Comparison of ENCODE assay signal across 9 cellular contexts in genomic region chr21:17783816-17784598, GRCh38. TPM values are rescaled to one million over a fixed set of nuclear protein-coding genes. Genes with fewer than 3 reads are reported as not detected.
A peak's percentile ranks its signal among the peaks of the same experiment; 100 is the strongest.
DNase-seq lines count a peak whose midpoint lies in the region; ATAC-seq and TF ChIP-seq lines count a peak whose summit lies in the region.
"Had no signal": no experiment of that assay in that cellular context is flagged by ENCODE, and none has a peak within 500 bp of the region (broad histone marks: within the 10 kb centered on the region; RNA-seq: fewer than 3 reads in every experiment).

No MANE protein-coding gene starts in this region.

- no peaks in the 10 kb centered on the region for H3K27me3 ChIP-seq in SK-N-SH (ENCODE audit: insufficient read depth)

- no peaks in the 10 kb centered on the region for H3K9me2 ChIP-seq in SK-N-SH

- peaks cover 0 to 13% of the 10 kb centered on the region in 2 experiments for H3K36me3 ChIP-seq in SK-N-SH (replicated peaks in 1 of 2; ENCODE audit: control insufficient read depth in 1 of 2, insufficient read depth in 2 of 2, low read length in 1 of 2)

- no peaks in the 10 kb centered on the region for H3K79me2 ChIP-seq in SK-N-SH (ENCODE audit: insufficient read depth)

- WGBS in SK-N-SH (ENCODE audit: low lambda C conversion rate), result 75% methylated on average over 5 of the region's 5 CpGs

- no peak overlapping the region for H3K9ac ChIP-seq in SK-N-SH

- intact Hi-C loops in sciatic nerve (cut with DNase I), result no loop called here

- peak; percentile 30 to 49 for DNase-seq in activated CD4-positive, alpha-beta T cell treated with anti-CD3 and anti-CD28 coated beads for 4 hours
- DNase-seq in activated CD4-positive, alpha-beta T cell treated with anti-CD3 and anti-CD28 coated beads for 48 hours, result no peak
- DNase-seq in sciatic nerve (ENCODE audit: low spot score), result no peak
- no peak for DNase-seq in SK-N-SH
- DNase-seq in NCI-H2081 treated with DMSO at 0.1 percent for 48 hours (lab: John Stamatoyannopoulos, UW), result no peak
- no peak for DNase-seq in NCI-H2196 (lab: John Stamatoyannopoulos, UW; ENCODE audit: unreplicated experiment)

- H2AFZ ChIP-seq in SK-N-SH (ENCODE audit: low read depth), result no peak overlapping the region

- TF ChIP-seq RAD21 in SK-N-SH (IDR thresholded peaks at IDR 0.05; ENCODE audit: low read length), result no peak

- peak; percentile 54 for ATAC-seq in HG02970 (IDR thresholded peaks at IDR 0.05; ENCODE audit: low FRiP score, unreplicated experiment)
- peak; percentile 22 for ATAC-seq in sciatic nerve
- ATAC-seq: A549 had no signal

- no peak for TF ChIP-seq CTCF in SK-N-SH (IDR thresholded peaks at IDR 0.05)

- POLR2A ChIA-PET in SK-N-SH (lab: Yijun Ruan, JAX), result interaction anchor here (0.6 to 2.3 kb wide), 3 partner anchors 14 to 117 kb away, joined by 3 to 6 read pairs (median 3); partner anchors contain the start of gene C21orf91

- no peak overlapping the region for H3K27ac ChIP-seq in SK-N-SH (ENCODE audit: low read depth in 2 of 2, low read length in 1 of 2)
- H3K27ac ChIP-seq: A549 had no signal

- H3K9me3 ChIP-seq in SK-N-SH, result 0 out of 2 replicates have a peak, but pooled peaks cover 3% of the 10 kb centered on the region
- H3K9me3 ChIP-seq: A549 had no signal

- H4K20me1 ChIP-seq in SK-N-SH (ENCODE audit: insufficient read depth), result no peaks in the 10 kb centered on the region

- peak; percentile 31; the same call in 1 of the 2 replicates for TF ChIP-seq POLR2A in Raji (IDR thresholded peaks at IDR 0.05; ENCODE audit: insufficient read depth, low read depth, low read length)

- H3K4me3 ChIP-seq in SK-N-SH (ENCODE audit: low read depth in 2 of 2, low read length in 1 of 2), result no peak overlapping the region
- H3K4me3 ChIP-seq: A549 had no signal

- CTCF ChIA-PET in SK-N-SH (lab: Yijun Ruan, JAX), result interaction anchor here (0.6 kb wide), 1 partner anchor 23 kb away, joined by 3 read pairs; no protein-coding TSS in a partner anchor

- H3F3A ChIP-seq in SK-N-SH (replicated peaks; ENCODE audit: insufficient read depth), result no peaks in the 10 kb centered on the region

- H3K4me1 ChIP-seq in SK-N-SH (ENCODE audit: control insufficient read depth in 1 of 2, insufficient read depth in 2 of 2, low read depth in 1 of 2, low read length in 1 of 2), result no peaks in the 10 kb centered on the region
- H3K4me1 ChIP-seq: A549 had no signal

- H3K4me2 ChIP-seq in SK-N-SH, result no peak overlapping the region
- H3K4me2 ChIP-seq: A549 had no signal

- no peak for TF ChIP-seq EP300 in SK-N-SH (IDR thresholded peaks at IDR 0.05; ENCODE audit: borderline replicate concordance in 1 of 2, low read depth in 1 of 2, low read length in 1 of 2)

TF ChIP-seq in SK-N-SH, 30 proteins besides CTCF, POLR2A, EP300 and RAD21:
- TF ChIP-seq JUND (IDR thresholded peaks at IDR 0.05), result no peak
- no peak for TF ChIP-seq FOXJ3 (CRISPR knock-in tag; IDR thresholded peaks at IDR 0.05)
- TF ChIP-seq, protein P1, sequence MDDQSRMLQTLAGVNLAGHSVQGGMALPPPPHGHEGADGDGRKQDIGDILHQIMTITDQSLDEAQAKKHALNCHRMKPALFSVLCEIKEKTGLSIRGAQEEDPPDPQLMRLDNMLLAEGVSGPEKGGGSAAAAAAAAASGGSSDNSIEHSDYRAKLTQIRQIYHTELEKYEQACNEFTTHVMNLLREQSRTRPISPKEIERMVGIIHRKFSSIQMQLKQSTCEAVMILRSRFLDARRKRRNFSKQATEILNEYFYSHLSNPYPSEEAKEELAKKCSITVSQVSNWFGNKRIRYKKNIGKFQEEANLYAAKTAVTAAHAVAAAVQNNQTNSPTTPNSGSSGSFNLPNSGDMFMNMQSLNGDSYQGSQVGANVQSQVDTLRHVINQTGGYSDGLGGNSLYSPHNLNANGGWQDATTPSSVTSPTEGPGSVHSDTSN (IDR thresholded peaks at IDR 0.05), result no peak
- TF ChIP-seq, protein P2, sequence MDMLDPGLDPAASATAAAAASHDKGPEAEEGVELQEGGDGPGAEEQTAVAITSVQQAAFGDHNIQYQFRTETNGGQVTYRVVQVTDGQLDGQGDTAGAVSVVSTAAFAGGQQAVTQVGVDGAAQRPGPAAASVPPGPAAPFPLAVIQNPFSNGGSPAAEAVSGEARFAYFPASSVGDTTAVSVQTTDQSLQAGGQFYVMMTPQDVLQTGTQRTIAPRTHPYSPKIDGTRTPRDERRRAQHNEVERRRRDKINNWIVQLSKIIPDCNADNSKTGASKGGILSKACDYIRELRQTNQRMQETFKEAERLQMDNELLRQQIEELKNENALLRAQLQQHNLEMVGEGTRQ (IDR thresholded peaks at IDR 0.05; ENCODE audit: borderline replicate concordance, low read depth, low read length), result no peak
- TF ChIP-seq SMC3 (IDR thresholded peaks at IDR 0.05; ENCODE audit: low read depth, low read length), result no peak
- TF ChIP-seq, protein P3, sequence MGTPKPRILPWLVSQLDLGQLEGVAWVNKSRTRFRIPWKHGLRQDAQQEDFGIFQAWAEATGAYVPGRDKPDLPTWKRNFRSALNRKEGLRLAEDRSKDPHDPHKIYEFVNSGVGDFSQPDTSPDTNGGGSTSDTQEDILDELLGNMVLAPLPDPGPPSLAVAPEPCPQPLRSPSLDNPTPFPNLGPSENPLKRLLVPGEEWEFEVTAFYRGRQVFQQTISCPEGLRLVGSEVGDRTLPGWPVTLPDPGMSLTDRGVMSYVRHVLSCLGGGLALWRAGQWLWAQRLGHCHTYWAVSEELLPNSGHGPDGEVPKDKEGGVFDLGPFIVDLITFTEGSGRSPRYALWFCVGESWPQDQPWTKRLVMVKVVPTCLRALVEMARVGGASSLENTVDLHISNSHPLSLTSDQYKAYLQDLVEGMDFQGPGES (IDR thresholded peaks at IDR 0.05; ENCODE audit: low read depth, low read length), result no peak
- no peak for TF ChIP-seq FOXM1 (IDR thresholded peaks at IDR 0.05; ENCODE audit: low read depth)
- TF ChIP-seq, protein P4, sequence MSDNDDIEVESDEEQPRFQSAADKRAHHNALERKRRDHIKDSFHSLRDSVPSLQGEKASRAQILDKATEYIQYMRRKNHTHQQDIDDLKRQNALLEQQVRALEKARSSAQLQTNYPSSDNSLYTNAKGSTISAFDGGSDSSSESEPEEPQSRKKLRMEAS (IDR thresholded peaks at IDR 0.05; ENCODE audit: low read depth), result no peak
- TF ChIP-seq RCOR1 (IDR thresholded peaks at IDR 0.05; ENCODE audit: low read length), result no peak
- TF ChIP-seq, protein P5, sequence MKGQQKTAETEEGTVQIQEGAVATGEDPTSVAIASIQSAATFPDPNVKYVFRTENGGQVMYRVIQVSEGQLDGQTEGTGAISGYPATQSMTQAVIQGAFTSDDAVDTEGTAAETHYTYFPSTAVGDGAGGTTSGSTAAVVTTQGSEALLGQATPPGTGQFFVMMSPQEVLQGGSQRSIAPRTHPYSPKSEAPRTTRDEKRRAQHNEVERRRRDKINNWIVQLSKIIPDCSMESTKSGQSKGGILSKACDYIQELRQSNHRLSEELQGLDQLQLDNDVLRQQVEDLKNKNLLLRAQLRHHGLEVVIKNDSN (IDR thresholded peaks at IDR 0.05; ENCODE audit: borderline replicate concordance, low read depth), result no peak
- TF ChIP-seq EZH2phosphoT487 (IDR thresholded peaks at IDR 0.05; ENCODE audit: borderline replicate concordance, low read depth), result no peak
- TF ChIP-seq RFX5 (IDR thresholded peaks at IDR 0.05; ENCODE audit: low read length), result no peak
- TF ChIP-seq REST (IDR thresholded peaks at IDR 0.05; ENCODE audit: low read depth, low read length), result no peak
- no peak for TF ChIP-seq TAF1 (IDR thresholded peaks at IDR 0.05; ENCODE audit: borderline replicate concordance, low read depth, low read length)

RNA-seq across cellular contexts. Expression of gene C21orf91, which starts 35.1 kb away (rescaled TPM):
- total RNA-seq in sciatic nerve, result 24.4 TPM
- 2.2 TPM in 2 replicates for polyA plus RNA-seq in SK-N-SH (2012; rRNA removed)
- 2.7 and 3.1 TPM in 2 replicates for polyA plus RNA-seq in SK-N-SH (2012; cell fraction: cytosol; rRNA removed)
- polyA plus RNA-seq in SK-N-SH (2012; cell fraction: nucleus; rRNA removed), result 0.95 and 1.8 TPM in 2 replicates

Comparison
In these comparisons a context has a peak if more than half of its experiments do, and no peak if none do; other contexts are left out.
1. DNase-seq: peak in activated CD4-positive, alpha-beta T cell treated with anti-CD3 and anti-CD28 coated beads for 4 hours (2 of 2); none in activated CD4-positive, alpha-beta T cell treated with anti-CD3 and anti-CD28 coated beads for 48 hours (single experiment), sciatic nerve (single experiment), SK-N-SH (single experiment), NCI-H2081 treated with DMSO at 0.1 percent for 48 hours (single experiment) and NCI-H2196 (single experiment).